21 cellular contexts compared by ENCODE assay signal in the genomic region with DNA sequence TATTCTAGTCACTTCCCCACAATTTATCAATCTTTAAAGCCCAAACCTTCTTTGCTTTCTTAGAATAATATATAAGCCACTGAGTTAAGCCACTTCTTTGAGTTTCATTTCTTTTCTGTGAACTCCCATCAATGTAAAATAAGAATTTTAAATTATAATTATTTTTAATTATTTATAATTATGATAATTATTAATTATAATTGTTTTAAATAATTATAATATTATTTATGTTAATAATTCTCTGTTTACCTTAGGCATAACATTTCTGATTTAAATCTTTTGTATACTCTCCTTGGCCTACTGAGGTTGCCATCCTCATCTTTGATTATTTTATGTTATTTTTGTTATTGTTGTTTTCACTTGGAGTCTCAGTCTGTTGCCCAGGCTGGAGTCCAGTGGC.
"Had no signal": no experiment of that assay in that cellular context is flagged by ENCODE, and none has a peak within 500 bp of the region (broad histone marks: within the 10 kb centered on the region; RNA-seq: fewer than 3 reads in every experiment).

No MANE protein-coding gene starts in this region.

- H3K4me1 ChIP-seq: SJSA1 had no signal

- H3K4me3 ChIP-seq: SJSA1, SK-N-MC had no signal

- H3K9me3 ChIP-seq: SJSA1 had no signal

- H3K36me3 ChIP-seq: SJSA1 had no signal

- H3K27me3 ChIP-seq: SJSA1 had no signal

- H3K27ac ChIP-seq: SJSA1, SK-N-MC had no signal

- FAIRE-seq: RCC 7860 had no signal

- DNase-seq: KBM-7, NCI-H1048, NCI-H1105, NCI-H1417 treated with DMSO at 0.1 percent for 48 hours, NCI-H146, NCI-H1694 treated with DMSO at 0.1 percent for 48 hours, NCI-H1930, NCI-H2081, NCI-H2107, NCI-H2227 treated with DMSO at 0.1 percent for 48 hours, NCI-H446, NCI-H510A, NCI-H524 treated with DMSO at 0.1 percent for 48 hours, NCI-H69, NCI-H774, Right ventricle myocardium superior, RPMI8226, SIG-M5 had no signal
